ENCODE assay signal across 2 cellular contexts in the genomic region with DNA sequence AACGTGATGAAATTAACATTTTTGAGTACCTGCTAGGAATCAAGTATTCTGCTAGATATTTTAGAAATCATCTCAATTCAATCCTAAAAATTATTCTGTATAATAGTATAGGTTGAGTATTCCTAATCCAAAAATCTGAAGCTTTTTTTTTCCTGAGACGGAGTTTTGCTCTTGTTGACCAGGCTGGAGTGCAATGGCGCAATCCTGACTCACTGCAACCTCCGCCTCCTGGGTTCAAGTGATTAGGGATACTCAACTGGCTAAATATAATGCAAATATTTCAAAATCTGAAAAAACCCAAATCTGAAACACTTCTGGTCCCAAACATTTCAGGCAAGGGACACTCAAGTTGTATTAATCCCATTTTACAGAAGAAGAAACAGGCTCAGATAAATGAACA.
TF ChIP-seq lines count a peak whose summit lies in the region.

No MANE protein-coding gene starts in this region.

TF ChIP-seq in IMR-90, 13 proteins besides CTCF, POLR2A, EP300 and RAD21:
- peak; percentile 59 for TF ChIP-seq CEBPB (IDR thresholded peaks at IDR 0.05; ENCODE audit: low read depth, low read length)
- no peak for TF ChIP-seq CHD1 (IDR thresholded peaks at IDR 0.05; ENCODE audit: low read depth, low read length)

TF ChIP-seq in H1, 55 proteins besides CTCF, POLR2A, EP300 and RAD21:
- no peak for TF ChIP-seq ZNF274 (IDR thresholded peaks at IDR 0.05; ENCODE audit: borderline replicate concordance, extremely low read depth, low read length)
- peak; percentile 47; the same call in 1 of the 2 replicates for TF ChIP-seq CEBPB (IDR thresholded peaks at IDR 0.05; ENCODE audit: low read depth, low read length)
